ENCODE assay signal across 8 cellular contexts in genomic region chr11:62559626-62560025, GRCh38. TPM values are rescaled to one million over a fixed set of nuclear protein-coding genes. Genes with fewer than 3 reads are reported as not detected.
DNase-seq lines count a peak whose midpoint lies in the region; ATAC-seq and TF ChIP-seq lines count a peak whose summit lies in the region.
"Not testable (repeated sequence)": the region's sequence is repeated elsewhere in the genome, so short reads cannot be mapped to it uniquely, and the experiment has no call there.

No MANE protein-coding gene starts in this region.

- H2AFZ ChIP-seq in GM23248; PC-3 (ENCODE audit: low read length): not testable (repeated sequence)

- H3K9me2 ChIP-seq in GM23248 (ENCODE audit: insufficient read depth); PC-3 (replicated peaks; ENCODE audit: low read length): not testable (repeated sequence)

- not testable (repeated sequence) for BruUV-seq in PC-3 (replicated peaks; lab: Mats Ljungman, UMichigan)

- TF ChIP-seq EP300 in sigmoid colon (IDR thresholded peaks at IDR 0.05); transverse colon (IDR thresholded peaks at IDR 0.05; ENCODE audit: low read depth): not testable (repeated sequence)

- TF ChIP-seq CTCF in PC-3 (conservative IDR thresholded peaks at IDR 0.05; ENCODE audit: low read depth, low read length); breast epithelium (IDR thresholded peaks at IDR 0.05); glutamatergic neuron (IDR thresholded peaks at IDR 0.05; ENCODE audit: partially characterized antibody, unreplicated experiment); sigmoid colon (IDR thresholded peaks at IDR 0.05); transverse colon (IDR thresholded peaks at IDR 0.05): not testable (repeated sequence)

- WGBS in GM23248 (ENCODE audit: low coverage in 1 of 2, low lambda C conversion rate in 2 of 2, missing lambda C conversion rate in 2 of 2), 2 experiments, result 57 to 67% methylated on average over 5 of the region's 5 CpGs
- 88 to 95% methylated on average over 5 of the region's 5 CpGs for WGBS in mesodermal cell (ENCODE audit: insufficient coverage in 2 of 2), 2 experiments
- WGBS in sigmoid colon, 2 donors, result 84 to 87% methylated on average over 5 of the region's 5 CpGs
- 79% methylated on average over 5 of the region's 5 CpGs; no CpG with 5 or more reads in 1 of the 2 donors for whole genome bisulfite sequencing in transverse colon (ENCODE audit: low coverage in 1 of 2), 2 donors

- POLR2A ChIA-PET in PC-3 (lab: Charles Lee; ENCODE audit: unreplicated experiment), result interaction anchor here (0.7 kb wide), 1 partner anchor 42 kb away, joined by 6 read pairs; the partner anchor contains the start of gene MTA2

- H3K36me3 Mint-ChIP-seq in activated CD8-positive, alpha-beta memory T cell treated with anti-CD3 and anti-CD28 coated beads, Interleukin-2, amount 10 ng/mL, durations not matched to agents 7 days and 5 days, result peaks cover 44% of the 10 kb centered on the region
- H3K36me3 Mint-ChIP-seq in glutamatergic neuron (ENCODE audit: unreplicated experiment), result not testable (repeated sequence)

- H3K27me3 Mint-ChIP-seq in activated CD8-positive, alpha-beta memory T cell treated with anti-CD3 and anti-CD28 coated beads, Interleukin-2, amount 10 ng/mL, durations not matched to agents 7 days and 5 days; glutamatergic neuron (ENCODE audit: unreplicated experiment): not testable (repeated sequence)

- not testable (repeated sequence) for H3K4me3 ChIP-seq in GM23248; PC-3 (ENCODE audit: low read length); breast epithelium; mesodermal cell (ENCODE audit: extremely low read depth, insufficient read depth, low read length, poor library complexity, severe bottlenecking); sigmoid colon; transverse colon

- H3K27ac ChIP-seq in GM23248 (peak overlapping the region; percentile 25; the same call in 1 of the 2 replicates), PC-3 (ENCODE audit: low read length) (peak overlapping the region; percentile 47), breast epithelium (peak overlapping the region; percentile 93 to 96), mesodermal cell (ENCODE audit: low read depth, low read length, severe bottlenecking) (peak overlapping the region; percentile 39), sigmoid colon (peak overlapping the region; percentile 82 to 100 (median 92)), transverse colon (peak overlapping the region; percentile 91 to 100 (median 96))

- intact Hi-C loops in PC-3 (cut with micrococcal nuclease) (loop anchor here (1.0 to 10.0 kb wide), 6 partner anchors 13 to 585 kb away; partner anchors contain the start of genes AHNAK and TUT1), sigmoid colon (cut with DNase I) (loop anchor here (1.0 to 5.0 kb wide), 2 partner anchors 137 to 164 kb away; no protein-coding TSS in a partner anchor)
- intact Hi-C loops in breast epithelium (cut with DNase I; ENCODE audit: low total_unique reads); transverse colon (cut with DNase I; ENCODE audit: low total_unique reads): not testable (repeated sequence)

- H3K4me2 ChIP-seq in GM23248 (ENCODE audit: unreplicated experiment), result not testable (repeated sequence)
- H3K4me2 ChIP-seq in PC-3 (ENCODE audit: low read length), result peak overlapping the region; percentile 15; the same call in 1 of the 2 replicates

- TF ChIP-seq POLR2A in breast epithelium (IDR thresholded peaks at IDR 0.05); sigmoid colon (IDR thresholded peaks at IDR 0.05); transverse colon (IDR thresholded peaks at IDR 0.05): not testable (repeated sequence)

- H3K27ac Mint-ChIP-seq in activated CD8-positive, alpha-beta memory T cell treated with anti-CD3 and anti-CD28 coated beads, Interleukin-2, amount 10 ng/mL, durations not matched to agents 7 days and 5 days, result peak overlapping the region; percentile 86
- peak overlapping the region; percentile 72 for H3K27ac Mint-ChIP-seq in glutamatergic neuron (ENCODE audit: unreplicated experiment)

- peaks cover 80% of the 10 kb centered on the region for H3K4me1 Mint-ChIP-seq in activated CD8-positive, alpha-beta memory T cell treated with anti-CD3 and anti-CD28 coated beads, Interleukin-2, amount 10 ng/mL, durations not matched to agents 7 days and 5 days
- peaks cover 16% of the 10 kb centered on the region for H3K4me1 Mint-ChIP-seq in glutamatergic neuron (ENCODE audit: low read depth, unreplicated experiment)

- DNase-seq in GM23248; activated CD8-positive, alpha-beta memory T cell treated with anti-CD3 and anti-CD28 coated beads, Interleukin-2, amount 10 ng/mL, durations not matched to agents 7 days and 5 days; breast epithelium (ENCODE audit: low spot score in 2 of 2); glutamatergic neuron; sigmoid colon; transverse colon: not testable (repeated sequence)
- DNase-seq in PC-3, result peak; percentile 61

- not testable (repeated sequence) for H4K20me1 ChIP-seq in GM23248 (ENCODE audit: insufficient read depth); PC-3 (ENCODE audit: low read length)

- not testable (repeated sequence) for H3K9me3 ChIP-seq in GM23248 (ENCODE audit: low read depth); PC-3 (ENCODE audit: low read length); breast epithelium; mesodermal cell (ENCODE audit: control insufficient read depth, low read length); sigmoid colon; transverse colon

- ATAC-seq in PC-3; activated CD8-positive, alpha-beta memory T cell treated with anti-CD3 and anti-CD28 coated beads, Interleukin-2, amount 10 ng/mL, durations not matched to agents 7 days and 5 days: not testable (repeated sequence)

- peaks cover 73% of the 10 kb centered on the region for H3F3A ChIP-seq in GM23248 (ENCODE audit: insufficient read depth)
- peaks cover 12% of the 10 kb centered on the region for H3F3A ChIP-seq in PC-3 (ENCODE audit: low read length, unreplicated experiment)

- not testable (repeated sequence) for H3K27me3 ChIP-seq in GM23248 (replicated peaks; ENCODE audit: insufficient read depth); PC-3 (ENCODE audit: low read length); breast epithelium; sigmoid colon; transverse colon

- H3K9me3 Mint-ChIP-seq in activated CD8-positive, alpha-beta memory T cell treated with anti-CD3 and anti-CD28 coated beads, Interleukin-2, amount 10 ng/mL, durations not matched to agents 7 days and 5 days (ENCODE audit: low read depth); glutamatergic neuron (ENCODE audit: unreplicated experiment): not testable (repeated sequence)

- peaks cover 64% of the 10 kb centered on the region for H3K79me2 ChIP-seq in GM23248 (ENCODE audit: insufficient read depth)
- H3K79me2 ChIP-seq in PC-3 (ENCODE audit: low read length), result peaks cover 38% of the 10 kb centered on the region

- CTCF ChIA-PET in PC-3 (lab: Charles Lee), result interaction anchor here (0.6 to 2.7 kb wide), 6 partner anchors 13 to 165 kb away, joined by 3 to 54 read pairs (median 7); partner anchors contain the start of gene AHNAK
- CTCF ChIA-PET in activated CD8-positive, alpha-beta memory T cell treated with anti-CD3 and anti-CD28 coated beads, Interleukin-2, amount 10 ng/mL, durations not matched to agents 7 days and 5 days (lab: Charles Lee), result interaction anchor here (0.6 to 12.5 kb wide), 16 partner anchors 8 to 170 kb away, joined by 3 to 354 read pairs (median 5); partner anchors contain the start of genes AHNAK, EEF1G and TUT1

- in situ Hi-C loops in GM23248 (cut with MboI), result loop anchor here (10.0 kb wide), 1 partner anchor 165 kb away; no protein-coding TSS in a partner anchor
- in situ Hi-C loops in transverse colon (cut with MboI; ENCODE audit: low pct_ligation_motif_present in 1 of 4, low pct_unique_long_range_greater_than_20kb in 1 of 4, low sequenced_read_pairs in 3 of 4), result loop anchor here in 3 of 4 donors (10.0 kb wide), 1 partner anchor 135 kb away; no protein-coding TSS in a partner anchor

- H3K36me3 ChIP-seq in GM23248 (ENCODE audit: low read depth) (peaks cover 35% of the 10 kb centered on the region), PC-3 (ENCODE audit: low read depth, low read length) (peaks cover 40% of the 10 kb centered on the region), mesodermal cell (ENCODE audit: control insufficient read depth, insufficient read depth, low read length) (peaks cover 79% of the 10 kb centered on the region), sigmoid colon (peaks cover 8 to 60% (median 31%) of the 10 kb centered on the region in 4 donors), transverse colon (peaks cover 0 to 32% (median 7%) of the 10 kb centered on the region in 4 donors)
- not testable (repeated sequence) for H3K36me3 ChIP-seq in breast epithelium

- H3K4me1 ChIP-seq in GM23248 (ENCODE audit: insufficient read depth), result peaks cover 51% of the 10 kb centered on the region
- peaks cover 81% of the 10 kb centered on the region for H3K4me1 ChIP-seq in PC-3 (ENCODE audit: insufficient read depth, low read length)
- peaks cover 25 to 26% of the 10 kb centered on the region in 2 donors for H3K4me1 ChIP-seq in breast epithelium
- H3K4me1 ChIP-seq in mesodermal cell (ENCODE audit: control insufficient read depth, insufficient read depth, low read length, poor library complexity, severe bottlenecking), result peaks cover 63% of the 10 kb centered on the region
- H3K4me1 ChIP-seq in sigmoid colon, result peaks cover 0 to 55% (median 51%) of the 10 kb centered on the region in 4 donors
- peaks cover 42 to 54% (median 46%) of the 10 kb centered on the region in 4 donors for H3K4me1 ChIP-seq in transverse colon

- not testable (repeated sequence) for H3K4me3 Mint-ChIP-seq in activated CD8-positive, alpha-beta memory T cell treated with anti-CD3 and anti-CD28 coated beads, Interleukin-2, amount 10 ng/mL, durations not matched to agents 7 days and 5 days; glutamatergic neuron (ENCODE audit: unreplicated experiment)

- H3K9ac ChIP-seq in GM23248; PC-3 (ENCODE audit: low read length): not testable (repeated sequence)

RNA-seq across cellular contexts. Expression of gene AHNAK, which starts 13.0 kb away (rescaled TPM):
- total RNA-seq in GM23248 (2014; rRNA removed; shearing (Covaris generic)), result 548 and 557 TPM in 2 replicates
- polyA plus RNA-seq in GM23248 (2016; fragmentation: Nextera tagmentation; extraction: Ambion mirVana) (163 and 167 TPM in 2 replicates), sigmoid colon (100 to 1,000 TPM in 1 of 3 donors, 10 to 100 TPM in 2; 82.3 to 141 (median 85.5) TPM)
- total RNA-seq in PC-3 (2014; rRNA removed) (287 and 383 TPM in 2 replicates), breast epithelium (1,000 to 10,000 TPM in 2 of 3 donors, 100 to 1,000 TPM in 1; 636 to 1,393 (median 1,040) TPM), glutamatergic neuron (ENCODE audit: unreplicated experiment) (4.5 TPM), sigmoid colon (1,000 to 10,000 TPM in 2 of 4 donors, 100 to 1,000 TPM in 2; 751 to 1,294 (median 1,065) TPM), transverse colon (1,000 to 10,000 TPM in 1 of 4 donors, 100 to 1,000 TPM in 3; 561 to 1,032 (median 742) TPM)
- total RNA-seq in activated CD8-positive, alpha-beta memory T cell treated with anti-CD3 and anti-CD28 coated beads, Interleukin-2, amount 10 ng/mL, durations not matched to agents 7 days and 5 days, result 100 to 1,000 TPM; 180 to 390 TPM
- polyA plus RNA-seq in mesodermal cell (2013, experiment 1 of 2), result 88.1 TPM
- polyA plus RNA-seq in mesodermal cell (2013, experiment 2 of 2), result 82.4 TPM

RNA-seq across cellular contexts. Expression of gene EEF1G, which starts 14.1 kb away (rescaled TPM):
- 1,322 and 1,677 TPM in 2 replicates for total RNA-seq in GM23248 (2014; rRNA removed; shearing (Covaris generic))
- polyA plus RNA-seq in GM23248 (2016; fragmentation: Nextera tagmentation; extraction: Ambion mirVana), result 533 and 544 TPM in 2 replicates
- 1,577 and 1,815 TPM in 2 replicates for total RNA-seq in PC-3 (2014; rRNA removed)
- 1,000 to 10,000 TPM in 1 of 2 experiments, 100 to 1,000 TPM in 1; 878 to 1,201 TPM for total RNA-seq in activated CD8-positive, alpha-beta memory T cell treated with anti-CD3 and anti-CD28 coated beads, Interleukin-2, amount 10 ng/mL, durations not matched to agents 7 days and 5 days
- total RNA-seq in breast epithelium, result 1,000 to 10,000 TPM; 1,312 to 1,961 (median 1,794) TPM
- 928 TPM for total RNA-seq in glutamatergic neuron (ENCODE audit: unreplicated experiment)
- 1,929 TPM for polyA plus RNA-seq in mesodermal cell (2013, experiment 1 of 2)
- 1,695 TPM for polyA plus RNA-seq in mesodermal cell (2013, experiment 2 of 2)
- 1,000 to 10,000 TPM; 1,344 to 1,788 (median 1,576) TPM for total RNA-seq in sigmoid colon
- polyA plus RNA-seq in sigmoid colon, result 1,000 to 10,000 TPM; 1,418 to 2,108 (median 1,957) TPM
- total RNA-seq in transverse colon, result 1,000 to 10,000 TPM in 3 of 4 donors, 100 to 1,000 TPM in 1; 337 to 1,276 (median 1,207) TPM

RNA-seq across cellular contexts. Expression of gene TUT1, which starts 31.7 kb away (rescaled TPM):
- 6.1 and 7.7 TPM in 2 replicates for total RNA-seq in GM23248 (2014; rRNA removed; shearing (Covaris generic))
- polyA plus RNA-seq in GM23248 (2016; fragmentation: Nextera tagmentation; extraction: Ambion mirVana) (11.1 and 12.1 TPM in 2 replicates), sigmoid colon (10 to 100 TPM in 1 of 3 donors, 1 to 10 TPM in 2; 5.3 to 16.8 (median 6.0) TPM)
- total RNA-seq in PC-3 (2014; rRNA removed) (17.8 and 20.6 TPM in 2 replicates), breast epithelium (10 to 100 TPM in 2 of 3 donors, 1 to 10 TPM in 1; 7.7 to 12.1 (median 10.7) TPM), glutamatergic neuron (ENCODE audit: unreplicated experiment) (29.7 TPM), sigmoid colon (1 to 10 TPM; 5.4 to 7.1 (median 6.2) TPM), transverse colon (10 to 100 TPM in 2 of 4 donors, 1 to 10 TPM in 2; 6.0 to 12.4 (median 9.8) TPM)
- total RNA-seq in activated CD8-positive, alpha-beta memory T cell treated with anti-CD3 and anti-CD28 coated beads, Interleukin-2, amount 10 ng/mL, durations not matched to agents 7 days and 5 days, result 10 to 100 TPM; 24.7 to 29.6 TPM
- 15.7 TPM for polyA plus RNA-seq in mesodermal cell (2013, experiment 1 of 2)
- polyA plus RNA-seq in mesodermal cell (2013, experiment 2 of 2), result 13.7 TPM

RNA-seq across cellular contexts. Expression of gene MTA2, which starts 42.0 kb away (rescaled TPM):
- total RNA-seq in GM23248 (2014; rRNA removed; shearing (Covaris generic)), result 98.8 and 114 TPM in 2 replicates
- polyA plus RNA-seq in GM23248 (2016; fragmentation: Nextera tagmentation; extraction: Ambion mirVana) (26.3 and 28.9 TPM in 2 replicates), sigmoid colon (10 to 100 TPM; 28.8 to 86.3 (median 36.1) TPM)
- total RNA-seq in PC-3 (2014; rRNA removed) (193 and 259 TPM in 2 replicates), breast epithelium (10 to 100 TPM; 61.3 to 92.8 (median 85.5) TPM), glutamatergic neuron (ENCODE audit: unreplicated experiment) (172 TPM), sigmoid colon (10 to 100 TPM; 50.1 to 62.2 (median 58.1) TPM), transverse colon (10 to 100 TPM; 42.0 to 80.1 (median 62.1) TPM)
- 100 to 1,000 TPM; 245 to 264 TPM for total RNA-seq in activated CD8-positive, alpha-beta memory T cell treated with anti-CD3 and anti-CD28 coated beads, Interleukin-2, amount 10 ng/mL, durations not matched to agents 7 days and 5 days
- polyA plus RNA-seq in mesodermal cell (2013, experiment 1 of 2), result 94.4 TPM
- 89.1 TPM for polyA plus RNA-seq in mesodermal cell (2013, experiment 2 of 2)

RNA-seq across cellular contexts. Expression of gene EML3, which starts 52.9 kb away (rescaled TPM):
- total RNA-seq in GM23248 (2014; rRNA removed; shearing (Covaris generic)), result 43.4 and 47.2 TPM in 2 replicates
- polyA plus RNA-seq in GM23248 (2016; fragmentation: Nextera tagmentation; extraction: Ambion mirVana) (32.8 and 34.8 TPM in 2 replicates), sigmoid colon (10 to 100 TPM; 10.6 to 50.7 (median 16.2) TPM)
- total RNA-seq in PC-3 (2014; rRNA removed) (32.8 and 50.6 TPM in 2 replicates), breast epithelium (10 to 100 TPM; 34.7 to 58.7 (median 35.7) TPM), glutamatergic neuron (ENCODE audit: unreplicated experiment) (26.7 TPM), sigmoid colon (10 to 100 TPM; 19.6 to 39.5 (median 30.2) TPM), transverse colon (10 to 100 TPM; 35.0 to 61.1 (median 44.9) TPM)
- total RNA-seq in activated CD8-positive, alpha-beta memory T cell treated with anti-CD3 and anti-CD28 coated beads, Interleukin-2, amount 10 ng/mL, durations not matched to agents 7 days and 5 days, result 100 to 1,000 TPM; 132 to 133 TPM
- polyA plus RNA-seq in mesodermal cell (2013, experiment 1 of 2), result 49.4 TPM
- polyA plus RNA-seq in mesodermal cell (2013, experiment 2 of 2), result 33.5 TPM

Comparison
In these comparisons a context has a peak if more than half of its experiments do, and no peak if none do; other contexts are left out.
1. H3K27ac ChIP-seq: peak in every context shown above with its lines; median percentile 96 in transverse colon; 94 in breast epithelium; 92 in sigmoid colon; 47 in PC-3; 39 in mesodermal cell; 25 in GM23248.
2. RNA of gene AHNAK, which starts 13.0 kb away (total RNA-seq): 751 to 1,294 TPM in sigmoid colon, 636 to 1,393 TPM in breast epithelium, 561 to 1,032 TPM in transverse colon, 548 to 557 TPM in GM23248, 180 to 390 TPM in activated CD8-positive, alpha-beta memory T cell treated with anti-CD3 and anti-CD28 coated beads, Interleukin-2, amount 10 ng/mL, durations not matched to agents 7 days and 5 days and 287 to 383 TPM in PC-3; 4.5 TPM in glutamatergic neuron (single experiment); every median in the first group is over 10 times any median in the second.